In the genomic region with DNA sequence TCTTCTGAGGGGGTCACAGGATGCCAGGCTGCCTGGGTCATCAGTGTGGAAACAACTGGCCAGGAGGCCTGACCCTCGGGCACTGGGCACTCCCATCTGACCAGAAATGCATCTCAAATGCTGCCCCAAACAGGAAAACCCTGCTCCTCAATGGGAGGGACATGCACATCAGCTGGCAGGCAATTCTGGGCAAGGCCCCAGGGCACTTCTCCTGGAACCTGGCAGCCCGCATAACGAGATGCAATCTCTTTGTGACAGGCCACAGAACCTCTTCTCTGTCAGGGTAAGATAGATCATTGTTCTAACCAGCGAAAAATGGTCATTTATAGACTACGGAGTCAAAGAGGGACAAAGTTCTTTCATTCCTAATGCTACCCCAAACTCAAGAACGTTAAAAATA, we compare ENCODE assay signal across 31 cellular contexts.
DNase-seq lines count a peak whose midpoint lies in the region; ATAC-seq and TF ChIP-seq lines count a peak whose summit lies in the region.
"Had no signal": no experiment of that assay in that cellular context is flagged by ENCODE, and none has a peak within 500 bp of the region (broad histone marks: within the 10 kb centered on the region; RNA-seq: fewer than 3 reads in every experiment).

No MANE protein-coding gene starts in this region.

- H3K4me3 ChIP-seq in mammary epithelial cell (replicated peaks in 1 of 3; ENCODE audit: insufficient read depth in 1 of 3, low read depth in 2 of 3, low read length in 3 of 3) = no peak overlapping the region
- H3K4me3 ChIP-seq: SJCRH30, smooth muscle cell, suprapubic skin had no signal

- dilution Hi-C loops in mammary epithelial cell (cut with HindIII; ENCODE audit: low sequenced_read_pairs) = no loop called here

- no peak overlapping the region for H2AFZ ChIP-seq in mammary epithelial cell (ENCODE audit: low read depth, low read length)

- no peaks in the 10 kb centered on the region for H3K79me2 ChIP-seq in mammary epithelial cell (ENCODE audit: insufficient read depth, low read length)

- H3K27ac ChIP-seq in mammary epithelial cell (ENCODE audit: insufficient read depth, low read depth, low read length) = no peak overlapping the region
- H3K27ac ChIP-seq: SJCRH30, suprapubic skin had no signal

- DNase-seq in NCI-H2196 (lab: John Stamatoyannopoulos, UW; ENCODE audit: unreplicated experiment) (peak; percentile 20), NCI-H2196 treated with DMSO at 0.1 percent for 48 hours (lab: John Stamatoyannopoulos, UW; ENCODE audit: unreplicated experiment) (no peak), NCI-H345 treated with DMSO at 0.1 percent for 48 hours (lab: John Stamatoyannopoulos, UW; ENCODE audit: unreplicated experiment) (peak; percentile 60), mammary epithelial cell (peak; percentile 4), renal cortical epithelial cell (ENCODE audit: low read depth) (peak; percentile 5), G401 (ENCODE audit: low spot score) (no peak)
- no peak for DNase-seq in activated naive CD8-positive, alpha-beta T cell treated with anti-CD3 and anti-CD28 coated beads, Interleukin-2, amount 50 U/mL, for 24 hours
- no peak for DNase-seq in activated CD4-positive, alpha-beta T cell treated with anti-CD3 and anti-CD28 coated beads for 48 hours
- DNase-seq: activated CD4-positive, alpha-beta T cell treated with anti-CD3 and anti-CD28 coated beads, Interleukin-2, amount 10 ng/mL, durations not matched to agents 7 days and 5 days; activated effector memory CD4-positive, alpha-beta T cell treated with anti-CD3 and anti-CD28 coated beads, Interleukin-2, amount 50 U/mL, for 16 hours; activated T-cell treated with anti-CD3 and anti-CD28 coated beads, Interleukin-2, amount 50 U/mL, for 1 hour; anterior cingulate cortex; DND-41; effector CD8-positive, alpha-beta T cell; glutamatergic neuron; GOT3; mesendoderm; NCI-H2081 treated with DMSO at 0.1 percent for 48 hours; NCI-H510A; right cardiac atrium; SJCRH30; stimulated activated naive CD4-positive, alpha-beta T cell treated with Interleukin-2 at 50 U/mL for 16 hours; T-cell had no signal

- H3K9me3 Mint-ChIP-seq in activated naive CD8-positive, alpha-beta T cell treated with anti-CD3 and anti-CD28 coated beads, Interleukin-2, amount 50 U/mL, for 24 hours = no peaks in the 10 kb centered on the region
- H3K9me3 Mint-ChIP-seq: activated CD4-positive, alpha-beta T cell treated with anti-CD3 and anti-CD28 coated beads, Interleukin-2, amount 10 ng/mL, durations not matched to agents 7 days and 5 days; T-cell had no signal

- no peaks in the 10 kb centered on the region for H3K27me3 ChIP-seq in mammary epithelial cell (ENCODE audit: insufficient read depth, low read length)
- H3K27me3 ChIP-seq: SJCRH30, suprapubic skin had no signal

- no peak overlapping the region for H3K4me2 ChIP-seq in mammary epithelial cell (ENCODE audit: insufficient read depth, low read depth, low read length)
- H3K4me2 ChIP-seq: smooth muscle cell had no signal

- in situ Hi-C loops in mammary epithelial cell (cut with MboI; ENCODE audit: low sequenced_read_pairs in 2 of 2) = no loop called here
- in situ Hi-C loops in G401 (cut with HindIII; ENCODE audit: low sequenced_read_pairs) = no loop called here

- no peaks in the 10 kb centered on the region for H4K20me1 ChIP-seq in mammary epithelial cell (ENCODE audit: insufficient read depth, low read length)

- H3K9ac ChIP-seq in mammary epithelial cell (ENCODE audit: insufficient read depth, low read length) = no peak overlapping the region

- no peak for TF ChIP-seq CTCF in mammary epithelial cell (conservative IDR thresholded peaks at IDR 0.05 in 1 of 2, IDR thresholded peaks at IDR 0.05 in 1 of 2; ENCODE audit: extremely low read depth in 1 of 2, insufficient read depth in 1 of 2, low read depth in 1 of 2, low read length in 2 of 2)

- no peaks in the 10 kb centered on the region for H3K36me3 ChIP-seq in mammary epithelial cell (ENCODE audit: insufficient read depth, low read length)
- H3K36me3 ChIP-seq: SJCRH30, suprapubic skin had no signal

- peaks cover 6% of the 10 kb centered on the region for H3K9me3 ChIP-seq in mammary epithelial cell (replicated peaks; ENCODE audit: insufficient read depth, low read length)
- H3K9me3 ChIP-seq: Caco-2, SJCRH30, suprapubic skin had no signal

- BruUV-seq in mammary epithelial cell (replicated peaks; lab: Mats Ljungman, UMichigan) = no TSS peak

- WGBS in mammary epithelial cell (ENCODE audit: low coverage, missing lambda C conversion rate) = 41% methylated on average over 6 of the region's 6 CpGs

- intact Hi-C loops in mammary epithelial cell (cut with micrococcal nuclease) = loop anchor here (10.0 kb wide), 1 partner anchor 484 kb away; no protein-coding TSS in a partner anchor

- no peaks in the 10 kb centered on the region for H3K36me3 Mint-ChIP-seq in activated naive CD8-positive, alpha-beta T cell treated with anti-CD3 and anti-CD28 coated beads, Interleukin-2, amount 50 U/mL, for 24 hours (ENCODE audit: low read depth)
- H3K36me3 Mint-ChIP-seq: activated naive CD8-positive, alpha-beta T cell; CD14-positive monocyte; IgD-negative memory B cell; T-cell had no signal

- no peak for ATAC-seq in activated naive CD8-positive, alpha-beta T cell treated with anti-CD3 and anti-CD28 coated beads, Interleukin-2, amount 50 U/mL, for 24 hours
- ATAC-seq: left lobe of liver, right cardiac atrium, T-cell, WTC11 had no signal

- H3K4me3 Mint-ChIP-seq in activated naive CD8-positive, alpha-beta T cell treated with anti-CD3 and anti-CD28 coated beads, Interleukin-2, amount 50 U/mL, for 24 hours = no peak overlapping the region
- H3K4me3 Mint-ChIP-seq: activated CD4-positive, alpha-beta T cell treated with anti-CD3 and anti-CD28 coated beads, Interleukin-2, amount 10 ng/mL, durations not matched to agents 7 days and 5 days; activated naive CD8-positive, alpha-beta T cell; CD14-positive monocyte; IgD-negative memory B cell; T-cell; WTC11 had no signal

- H3K27me3 Mint-ChIP-seq in activated naive CD8-positive, alpha-beta T cell treated with anti-CD3 and anti-CD28 coated beads, Interleukin-2, amount 50 U/mL, for 24 hours = no peaks in the 10 kb centered on the region
- H3K27me3 Mint-ChIP-seq: activated CD4-positive, alpha-beta T cell treated with anti-CD3 and anti-CD28 coated beads, Interleukin-2, amount 10 ng/mL, durations not matched to agents 7 days and 5 days; activated naive CD8-positive, alpha-beta T cell; IgD-negative memory B cell; T-cell had no signal

- H3K4me1 ChIP-seq in mammary epithelial cell (ENCODE audit: insufficient read depth, low read length) = peaks cover 2% of the 10 kb centered on the region
- H3K4me1 ChIP-seq: Caco-2, SJCRH30 had no signal

- H3K27ac Mint-ChIP-seq in activated naive CD8-positive, alpha-beta T cell treated with anti-CD3 and anti-CD28 coated beads, Interleukin-2, amount 50 U/mL, for 24 hours = no peak overlapping the region
- H3K27ac Mint-ChIP-seq: activated CD4-positive, alpha-beta T cell treated with anti-CD3 and anti-CD28 coated beads, Interleukin-2, amount 10 ng/mL, durations not matched to agents 7 days and 5 days; activated naive CD8-positive, alpha-beta T cell; T-cell; WTC11 had no signal

- no peaks in the 10 kb centered on the region for H3K4me1 Mint-ChIP-seq in activated naive CD8-positive, alpha-beta T cell treated with anti-CD3 and anti-CD28 coated beads, Interleukin-2, amount 50 U/mL, for 24 hours
- H3K4me1 Mint-ChIP-seq: activated CD4-positive, alpha-beta T cell treated with anti-CD3 and anti-CD28 coated beads, Interleukin-2, amount 10 ng/mL, durations not matched to agents 7 days and 5 days; CD14-positive monocyte; IgD-negative memory B cell; T-cell had no signal

- CTCF ChIA-PET in mammary epithelial cell (lab: Charles Lee; ENCODE audit: low non-redundant PET) = no interaction called here

Comparison
In these comparisons a context has a peak if more than half of its experiments do, and no peak if none do; other contexts are left out.
1. DNase-seq: peak in NCI-H2196 (single experiment), NCI-H345 treated with DMSO at 0.1 percent for 48 hours (single experiment), mammary epithelial cell (single experiment) and renal cortical epithelial cell (single experiment); none in NCI-H2196 treated with DMSO at 0.1 percent for 48 hours (single experiment), activated naive CD8-positive, alpha-beta T cell treated with anti-CD3 and anti-CD28 coated beads, Interleukin-2, amount 50 U/mL, for 24 hours (single experiment), activated CD4-positive, alpha-beta T cell treated with anti-CD3 and anti-CD28 coated beads for 48 hours (single experiment) and G401 (single experiment).